In the genomic region with DNA sequence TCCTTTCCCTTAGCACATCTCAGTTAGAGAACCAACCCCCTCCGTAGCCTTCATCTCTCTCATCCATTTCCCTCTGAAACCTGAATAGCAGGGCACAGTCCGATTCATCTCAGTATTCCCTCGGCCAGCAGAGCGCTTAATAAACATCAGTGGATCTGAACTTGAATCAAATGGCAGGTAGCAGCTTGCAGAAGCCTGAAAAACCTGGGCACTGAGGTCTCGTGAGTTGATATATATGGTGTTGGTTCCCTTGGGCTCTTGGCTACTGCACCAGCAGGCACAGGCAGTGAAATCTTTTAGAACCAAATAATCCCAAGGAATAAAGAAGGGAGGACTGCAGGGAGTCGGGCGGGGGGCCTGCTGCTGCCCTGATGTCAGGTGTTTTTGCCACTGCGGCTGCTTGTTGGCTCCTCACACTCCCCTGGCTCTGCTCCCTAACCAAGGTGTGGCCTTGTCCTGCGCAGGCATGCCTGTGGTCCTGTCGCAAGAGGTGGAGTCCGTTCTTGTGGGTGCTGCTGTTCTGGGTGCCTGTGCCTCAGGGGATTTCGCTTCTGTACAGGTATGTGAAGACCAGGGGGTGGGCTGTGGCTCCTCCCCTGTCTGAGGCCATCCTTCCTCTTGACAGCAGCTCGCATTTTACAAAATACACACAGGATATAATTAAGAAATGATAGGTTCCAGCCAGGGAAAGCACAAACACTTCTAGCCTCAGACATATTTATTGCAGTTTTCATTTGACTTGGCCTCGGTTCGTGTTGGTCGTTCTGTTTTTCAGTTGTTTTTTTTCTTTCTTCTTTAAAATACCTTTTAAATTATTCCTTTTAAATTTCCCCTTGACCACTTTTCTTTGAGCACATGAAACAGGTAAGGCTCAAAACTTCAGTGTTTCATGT, we compare ENCODE assay signal across 12 cellular contexts.
DNase-seq lines count a peak whose midpoint lies in the region; ATAC-seq and TF ChIP-seq lines count a peak whose summit lies in the region.
"Had no signal": no experiment of that assay in that cellular context is flagged by ENCODE, and none has a peak within 500 bp of the region (broad histone marks: within the 10 kb centered on the region; RNA-seq: fewer than 3 reads in every experiment).

No MANE protein-coding gene starts in this region.

- peak overlapping the region; percentile 0 for H3K9ac ChIP-seq in HUES6 (ENCODE audit: low read length)
- H3K9ac ChIP-seq in subcutaneous abdominal adipose tissue (ENCODE audit: low read length in 5 of 5), result peak overlapping the region in 1 of 5 donors; percentile 26

- H3K4me3 ChIP-seq in HUES6 (ENCODE audit: low read depth, low read length) (no peak overlapping the region), breast epithelium (peak overlapping the region in 2 of 3 donors; percentile 24 to 36), lower lobe of right lung (peak overlapping the region; percentile 12), subcutaneous abdominal adipose tissue (ENCODE audit: low read depth in 1 of 5, low read length in 5 of 5) (no peak overlapping the region)

- no peak for TF ChIP-seq POLR2A in breast epithelium (IDR thresholded peaks at IDR 0.05)

- no peaks in the 10 kb centered on the region for H3K9me3 ChIP-seq in HUES6 (ENCODE audit: control insufficient read depth, insufficient read depth, low read depth, low read length)
- no peaks in the 10 kb centered on the region for H3K9me3 ChIP-seq in breast epithelium
- H3K9me3 ChIP-seq in lower lobe of right lung, result no peaks in the 10 kb centered on the region
- no peaks in the 10 kb centered on the region for H3K9me3 ChIP-seq in subcutaneous abdominal adipose tissue (ENCODE audit: control insufficient read depth in 5 of 5, low read length in 5 of 5)

- intact Hi-C loops in breast epithelium (cut with DNase I; ENCODE audit: low total_unique reads), result no loop called here
- intact Hi-C loops in lower lobe of right lung (cut with DNase I), result no loop called here

- H3K36me3 ChIP-seq in HUES6 (ENCODE audit: control insufficient read depth, insufficient read depth, low read length) (no peaks in the 10 kb centered on the region), breast epithelium (no peaks in the 10 kb centered on the region), lower lobe of right lung (no peaks in the 10 kb centered on the region), subcutaneous abdominal adipose tissue (ENCODE audit: control insufficient read depth in 5 of 5, insufficient read depth in 5 of 5, low read length in 5 of 5) (no peaks in the 10 kb centered on the region)

- DNase-seq in breast epithelium (ENCODE audit: low spot score in 2 of 2) (peak; percentile 64 to 96), lower lobe of right lung (peak; percentile 88)
- DNase-seq in activated CD8-positive, alpha-beta memory T cell treated with anti-CD3 and anti-CD28 coated beads, Interleukin-2, amount 50 U/mL, for 48 hours, result no peak
- DNase-seq: activated CD8-positive, alpha-beta memory T cell treated with anti-CD3 and anti-CD28 coated beads for 24 hours; Karpas-422; NCI-H524 treated with DMSO at 0.1 percent for 48 hours; T-helper 1 cell had no signal

- H3K4me1 ChIP-seq in HUES6 (ENCODE audit: control insufficient read depth, insufficient read depth, low read length), result peaks cover 65% of the 10 kb centered on the region
- H3K4me1 ChIP-seq in breast epithelium, result peaks cover 14 to 39% of the 10 kb centered on the region in 2 donors
- H3K4me1 ChIP-seq in lower lobe of right lung, result peaks cover 64% of the 10 kb centered on the region
- H3K4me1 ChIP-seq in subcutaneous abdominal adipose tissue (ENCODE audit: control insufficient read depth in 5 of 5, insufficient read depth in 5 of 5, low read length in 5 of 5), result peaks cover 7 to 43% (median 39%) of the 10 kb centered on the region in 5 donors

- ATAC-seq in lower lobe of right lung (peak; percentile 92), HG02884 (IDR thresholded peaks at IDR 0.05; ENCODE audit: unreplicated experiment) (no peak), HG03354 (IDR thresholded peaks at IDR 0.05; ENCODE audit: poor library complexity, severe bottlenecking, unreplicated experiment) (no peak), GM21526 (IDR thresholded peaks at IDR 0.05; ENCODE audit: low FRiP score, unreplicated experiment) (no peak)

- H3K27ac ChIP-seq in HUES6 (ENCODE audit: low read depth, low read length) (no peak overlapping the region; the same call in 1 of the 2 replicates), breast epithelium (peak overlapping the region; percentile 94 to 96), lower lobe of right lung (peak overlapping the region; percentile 85), subcutaneous abdominal adipose tissue (ENCODE audit: low read depth, low read length) (peak overlapping the region; percentile 51)

- TF ChIP-seq CTCF in breast epithelium (IDR thresholded peaks at IDR 0.05) (no peak), lower lobe of right lung (IDR thresholded peaks at IDR 0.05) (no peak)

- H3K27me3 ChIP-seq in HUES6 (ENCODE audit: control insufficient read depth, insufficient read depth, low read length) (no peaks in the 10 kb centered on the region), breast epithelium (no peaks in the 10 kb centered on the region), lower lobe of right lung (ENCODE audit: low read depth) (no peaks in the 10 kb centered on the region), subcutaneous abdominal adipose tissue (ENCODE audit: control insufficient read depth in 5 of 5, insufficient read depth in 4 of 5, low read length in 5 of 5) (no peaks in the 10 kb centered on the region)

Comparison
In these comparisons a context has a peak if more than half of its experiments do, and no peak if none do; other contexts are left out.
1. H3K4me3 ChIP-seq: peak in breast epithelium (2 of 3) and lower lobe of right lung (single experiment); none in HUES6 (single experiment) and subcutaneous abdominal adipose tissue (0 of 5).
2. ATAC-seq: peak in lower lobe of right lung (2 of 2); none in HG02884 (single experiment), HG03354 (single experiment) and GM21526 (single experiment).